28 cellular contexts compared by ENCODE assay signal in the genomic region with DNA sequence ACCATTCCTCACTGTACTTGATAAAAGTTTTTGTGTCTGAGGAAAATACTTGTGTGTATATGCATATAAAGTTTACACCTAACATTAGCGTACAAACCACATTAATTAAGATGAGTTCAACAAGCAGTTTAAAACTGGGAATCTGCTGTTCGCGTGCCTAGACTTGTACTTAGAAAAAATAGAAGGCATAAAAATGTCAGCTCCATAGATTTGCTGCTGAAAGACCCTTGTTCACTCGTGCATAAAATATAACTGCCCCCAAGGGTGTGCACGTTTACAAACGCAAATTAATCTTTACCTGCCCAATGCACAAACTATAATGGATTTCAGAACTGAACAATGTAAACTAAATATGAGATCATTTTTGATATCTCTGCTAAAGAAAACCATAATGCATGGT.
"Had no signal": no experiment of that assay in that cellular context is flagged by ENCODE, and none has a peak within 500 bp of the region (broad histone marks: within the 10 kb centered on the region; RNA-seq: fewer than 3 reads in every experiment).

No MANE protein-coding gene starts in this region.

- H3K4me3 ChIP-seq: adrenal gland, body of pancreas, esophagus squamous epithelium had no signal

- H3K27ac Mint-ChIP-seq: activated CD4-positive, alpha-beta memory T cell treated with anti-CD3 and anti-CD28 coated beads, Interleukin-2, amount 10 ng/mL, durations not matched to agents 7 days and 5 days; activated CD4-positive, alpha-beta T cell treated with anti-CD3 and anti-CD28 coated beads, Interleukin-2, amount 10 ng/mL, durations not matched to agents 7 days and 5 days; activated naive CD8-positive, alpha-beta T cell treated with anti-CD3 and anti-CD28 coated beads for 36 hours; activated naive CD8-positive, alpha-beta T cell treated with anti-CD3 and anti-CD28 coated beads, Interleukin-2, amount 50 U/mL, for 24 hours; activated T-cell treated with anti-CD3 and anti-CD28 coated beads, Interleukin-2, amount 50 U/mL, for 24 hours; activated T-cell treated with anti-CD3 and anti-CD28 coated beads, Interleukin-2, amount 50 U/mL, for 72 hours; T-helper 17 cell; T-helper 2 cell treated with Interferon-gamma antibody and Interleukin-4, amounts not matched to agents 5 μg/mL and 100 μg/mL, for 36 hours had no signal

- H3K36me3 Mint-ChIP-seq: activated naive CD8-positive, alpha-beta T cell treated with anti-CD3 and anti-CD28 coated beads for 36 hours had no signal

- H3K4me1 ChIP-seq: adrenal gland, body of pancreas had no signal

- H3K9me3 ChIP-seq: adrenal gland, body of pancreas, esophagus squamous epithelium had no signal

- H3K9me3 Mint-ChIP-seq: activated CD4-positive, alpha-beta memory T cell treated with anti-CD3 and anti-CD28 coated beads, Interleukin-2, amount 10 ng/mL, durations not matched to agents 7 days and 5 days; activated CD4-positive, alpha-beta T cell treated with anti-CD3 and anti-CD28 coated beads, Interleukin-2, amount 10 ng/mL, durations not matched to agents 7 days and 5 days; activated naive CD8-positive, alpha-beta T cell treated with anti-CD3 and anti-CD28 coated beads for 36 hours; activated T-cell treated with anti-CD3 and anti-CD28 coated beads, Interleukin-2, amount 50 U/mL, for 24 hours; T-helper 2 cell treated with Interferon-gamma antibody and Interleukin-4, amounts not matched to agents 5 μg/mL and 100 μg/mL, for 36 hours had no signal

- DNase-seq: activated CD4-positive, alpha-beta memory T cell treated with anti-CD3 and anti-CD28 coated beads, Interleukin-2, amount 10 ng/mL, durations not matched to agents 7 days and 5 days; activated CD4-positive, alpha-beta T cell treated with anti-CD3 and anti-CD28 coated beads for 1 hour; activated CD4-positive, alpha-beta T cell treated with anti-CD3 and anti-CD28 coated beads for 4 hours; activated CD4-positive, alpha-beta T cell treated with anti-CD3 and anti-CD28 coated beads, Interleukin-2, amount 10 ng/mL, durations not matched to agents 7 days and 5 days; activated CD4-positive, alpha-beta T cell treated with anti-CD3 and anti-CD28 coated beads, Interleukin-2, amount 50 U/mL, for 4 hours; activated CD4-positive, CD25-positive, alpha-beta regulatory T cell; activated CD8-positive, alpha-beta memory T cell treated with anti-CD3 and anti-CD28 coated beads, Interleukin-2, amount 50 U/mL, for 48 hours; activated gamma-delta T cell; activated naive CD4-positive, alpha-beta T cell treated with anti-CD3 and anti-CD28 coated beads, Interleukin-2, amount 50 U/mL, for 16 hours; activated naive CD4-positive, alpha-beta T cell treated with Interleukin-2 at 50 U/mL for 16 hours; activated naive CD8-positive, alpha-beta T cell treated with anti-CD3 and anti-CD28 coated beads for 36 hours; activated naive CD8-positive, alpha-beta T cell treated with anti-CD3 and anti-CD28 coated beads, Interleukin-2, amount 50 U/mL, for 24 hours; activated T-cell treated with anti-CD3 and anti-CD28 coated beads for 4 hours; activated T-cell treated with anti-CD3 and anti-CD28 coated beads, Interleukin-2, amount 50 U/mL, for 24 hours; activated T-cell treated with anti-CD3 and anti-CD28 coated beads, Interleukin-2, amount 50 U/mL, for 72 hours; adrenal gland; amygdala; aorta; body of pancreas; caudate nucleus; cortex of kidney; effector CD8-positive, alpha-beta T cell; esophagus squamous epithelium; head of caudate nucleus; T-helper 17 cell; T1000 had no signal

- ATAC-seq: activated naive CD8-positive, alpha-beta T cell treated with anti-CD3 and anti-CD28 coated beads, Interleukin-2, amount 50 U/mL, for 24 hours; activated T-cell treated with anti-CD3 and anti-CD28 coated beads, Interleukin-2, amount 50 U/mL, for 72 hours; body of pancreas; T-helper 17 cell had no signal

- H3K27ac ChIP-seq: body of pancreas, epithelial cell of prostate, esophagus squamous epithelium had no signal

- H3K36me3 ChIP-seq: adrenal gland, esophagus squamous epithelium had no signal
